15 cellular contexts compared by ENCODE assay signal in the genomic region with DNA sequence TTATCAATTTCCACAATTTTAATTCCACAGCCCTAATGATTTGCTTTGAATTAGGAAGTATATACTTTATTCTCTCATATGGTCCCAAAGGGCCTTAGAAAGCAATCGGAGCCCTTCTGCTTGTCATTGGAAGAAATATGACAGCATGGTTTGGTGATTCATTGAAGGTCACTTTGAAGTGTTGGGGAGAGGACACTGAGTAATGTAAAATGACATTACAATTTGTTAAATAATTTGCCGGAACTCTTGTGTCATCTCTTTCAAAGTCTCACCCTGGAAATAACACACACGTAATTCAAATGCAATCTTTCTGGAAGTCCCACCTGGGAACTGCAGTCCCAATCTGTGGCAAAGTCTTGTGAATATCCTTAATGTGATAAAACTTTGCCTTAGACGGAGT. TPM values are rescaled to one million over a fixed set of nuclear protein-coding genes. Genes with fewer than 3 reads are reported as not detected.
DNase-seq lines count a peak whose midpoint lies in the region; ATAC-seq and TF ChIP-seq lines count a peak whose summit lies in the region.
"Had no signal": no experiment of that assay in that cellular context is flagged by ENCODE, and none has a peak within 500 bp of the region (broad histone marks: within the 10 kb centered on the region; RNA-seq: fewer than 3 reads in every experiment).

No MANE protein-coding gene starts in this region.

- TF ChIP-seq CTCF in SK-N-SH (IDR thresholded peaks at IDR 0.05) = no peak
- no peak for TF ChIP-seq CTCF in glutamatergic neuron (IDR thresholded peaks at IDR 0.05; ENCODE audit: partially characterized antibody, unreplicated experiment)
- no peak for TF ChIP-seq CTCF in suprapubic skin (IDR thresholded peaks at IDR 0.05)
- no peak for TF ChIP-seq CTCF in tibial artery (IDR thresholded peaks at IDR 0.05)

- H3K36me3 ChIP-seq in SK-N-SH (replicated peaks in 1 of 2; ENCODE audit: control insufficient read depth in 1 of 2, insufficient read depth in 2 of 2, low read length in 1 of 2) (peaks cover 0 to 6% of the 10 kb centered on the region in 2 experiments), suprapubic skin (no peaks in the 10 kb centered on the region), tibial artery (no peaks in the 10 kb centered on the region)
- H3K36me3 ChIP-seq: BLaER1 treated with 17β-estradiol and CSF1 and Interleukin-3, amounts not matched to agents 10 nM and 100 nM; upper lobe of right lung had no signal

- no peak for TF ChIP-seq RAD21 in SK-N-SH (IDR thresholded peaks at IDR 0.05; ENCODE audit: low read length)

- H3K9me3 Mint-ChIP-seq in activated naive CD4-positive, alpha-beta T cell treated with anti-CD3 and anti-CD28 coated beads, Interleukin-2, amount 50 U/mL, for 72 hours = peaks cover 6% of the 10 kb centered on the region in 2 donors
- peaks cover 1% of the 10 kb centered on the region for H3K9me3 Mint-ChIP-seq in glutamatergic neuron (ENCODE audit: unreplicated experiment)
- H3K9me3 Mint-ChIP-seq: dendritic cell treated with granulocyte-macrophage colony-stimulating factor and Interleukin-4, amounts not matched to agents 40 ng/mL and 50 ng/mL, for 4 days had no signal

- POLR2A ChIA-PET in SK-N-SH (lab: Yijun Ruan, JAX) = no interaction called here

- CTCF ChIA-PET in SK-N-SH (lab: Yijun Ruan, JAX) = no interaction called here

- no peak for TF ChIP-seq POLR2A in suprapubic skin (IDR thresholded peaks at IDR 0.05)

- H3K4me2 ChIP-seq in SK-N-SH = peak overlapping the region; percentile 26

- intact Hi-C loops in tibial artery (cut with DNase I; ENCODE audit: low total_unique reads) = no loop called here

- peak; percentile 69 to 77 for ATAC-seq in activated naive CD4-positive, alpha-beta T cell treated with anti-CD3 and anti-CD28 coated beads, Interleukin-2, amount 50 U/mL, for 72 hours
- ATAC-seq in HG03432 (IDR thresholded peaks at IDR 0.05; ENCODE audit: unreplicated experiment) = no peak
- ATAC-seq: upper lobe of right lung had no signal

- 42% methylated on average over 4 of the region's 4 CpGs for WGBS in SK-N-SH (ENCODE audit: low lambda C conversion rate)
- WGBS in suprapubic skin = 59% methylated on average over 4 of the region's 4 CpGs

- H3K4me3 ChIP-seq in SK-N-SH (ENCODE audit: low read depth in 2 of 2, low read length in 1 of 2) (no peak overlapping the region), suprapubic skin (no peak overlapping the region), tibial artery (no peak overlapping the region)
- H3K4me3 ChIP-seq: BLaER1 treated with 17β-estradiol and CSF1 and Interleukin-3, amounts not matched to agents 10 nM and 100 nM; upper lobe of right lung had no signal

- peaks cover 0 to 7% of the 10 kb centered on the region in 2 donors for H3K36me3 Mint-ChIP-seq in activated naive CD4-positive, alpha-beta T cell treated with anti-CD3 and anti-CD28 coated beads, Interleukin-2, amount 50 U/mL, for 72 hours
- H3K36me3 Mint-ChIP-seq in glutamatergic neuron (ENCODE audit: unreplicated experiment) = no peaks in the 10 kb centered on the region

- H3K27me3 ChIP-seq in SK-N-SH (ENCODE audit: insufficient read depth) (no peaks in the 10 kb centered on the region), suprapubic skin (no peaks in the 10 kb centered on the region), tibial artery (no peaks in the 10 kb centered on the region)
- H3K27me3 ChIP-seq: BLaER1 treated with 17β-estradiol and CSF1 and Interleukin-3, amounts not matched to agents 10 nM and 100 nM; upper lobe of right lung had no signal

- H3K9me3 ChIP-seq in SK-N-SH = no peaks in the 10 kb centered on the region
- no peaks in the 10 kb centered on the region for H3K9me3 ChIP-seq in suprapubic skin
- H3K9me3 ChIP-seq in tibial artery = no peaks in the 10 kb centered on the region
- H3K9me3 ChIP-seq: upper lobe of right lung had no signal

- peak overlapping the region; percentile 34 for H3K4me3 Mint-ChIP-seq in glutamatergic neuron (ENCODE audit: unreplicated experiment)
- H3K4me3 Mint-ChIP-seq: dendritic cell treated with granulocyte-macrophage colony-stimulating factor and Interleukin-4, amounts not matched to agents 40 ng/mL and 50 ng/mL, for 4 days had no signal

- peaks cover 2 to 20% of the 10 kb centered on the region in 2 experiments; a peak in 3 of 4 replicates for H3K4me1 ChIP-seq in SK-N-SH (ENCODE audit: control insufficient read depth in 1 of 2, insufficient read depth in 2 of 2, low read depth in 1 of 2, low read length in 1 of 2)
- H3K4me1 ChIP-seq in suprapubic skin = peaks cover 19% of the 10 kb centered on the region
- peaks cover 0 to 19% (median 13%) of the 10 kb centered on the region in 4 donors for H3K4me1 ChIP-seq in tibial artery
- H3K4me1 ChIP-seq: parathyroid adenoma, upper lobe of right lung had no signal

- peak overlapping the region in 1 of 2 experiments; percentile 76; a peak in 2 of 4 replicates for H3K27ac ChIP-seq in SK-N-SH (ENCODE audit: low read depth in 2 of 2, low read length in 1 of 2)
- peak overlapping the region; percentile 12 for H3K27ac ChIP-seq in suprapubic skin
- no peak overlapping the region for H3K27ac ChIP-seq in tibial artery
- H3K27ac ChIP-seq: BLaER1 treated with 17β-estradiol and CSF1 and Interleukin-3, amounts not matched to agents 10 nM and 100 nM; parathyroid adenoma; upper lobe of right lung had no signal

- H3K9ac ChIP-seq in SK-N-SH = peak overlapping the region; percentile 2; the same call in 1 of the 2 replicates
- H3K9ac ChIP-seq: BLaER1 treated with 17β-estradiol and CSF1 and Interleukin-3, amounts not matched to agents 10 nM and 100 nM; parathyroid adenoma had no signal

- H3F3A ChIP-seq in SK-N-SH (replicated peaks; ENCODE audit: insufficient read depth) = peaks cover 17% of the 10 kb centered on the region

- H3K27ac Mint-ChIP-seq in activated naive CD4-positive, alpha-beta T cell treated with anti-CD3 and anti-CD28 coated beads, Interleukin-2, amount 50 U/mL, for 72 hours = peak overlapping the region in 1 of 2 donors; percentile 53
- H3K27ac Mint-ChIP-seq in glutamatergic neuron (ENCODE audit: unreplicated experiment) = peak overlapping the region; percentile 85
- H3K27ac Mint-ChIP-seq: dendritic cell treated with granulocyte-macrophage colony-stimulating factor and Interleukin-4, amounts not matched to agents 40 ng/mL and 50 ng/mL, for 4 days had no signal

- peaks cover 2% of the 10 kb centered on the region for H3K27me3 Mint-ChIP-seq in glutamatergic neuron (ENCODE audit: unreplicated experiment)

- DNase-seq in activated naive CD4-positive, alpha-beta T cell treated with anti-CD3 and anti-CD28 coated beads, Interleukin-2, amount 50 U/mL, for 72 hours (ENCODE audit: low spot score in 2 of 2) = no peak
- no peak for DNase-seq in activated naive CD4-positive, alpha-beta T cell (lab: John Stamatoyannopoulos, UW)
- DNase-seq in SK-N-SH (no peak), glutamatergic neuron (no peak), suprapubic skin (ENCODE audit: low spot score in 2 of 2) (no peak), tibial artery (no peak), cortex of kidney (lab: John Stamatoyannopoulos, UW) (no peak)
- DNase-seq: activated gamma-delta T cell treated with Interleukin-2 at 50 U/mL for 16 hours, mammary epithelial cell, NCI-H2029, upper lobe of right lung had no signal

- no peaks in the 10 kb centered on the region for H3K9me2 ChIP-seq in SK-N-SH

- TF ChIP-seq EP300 in SK-N-SH (IDR thresholded peaks at IDR 0.05; ENCODE audit: borderline replicate concordance in 1 of 2, low read depth in 1 of 2, low read length in 1 of 2) (peak in 1 of 2 experiments; percentile 28; a peak in 1 of 4 replicates), suprapubic skin (IDR thresholded peaks at IDR 0.05) (no peak)

- H3K4me1 Mint-ChIP-seq in glutamatergic neuron (ENCODE audit: low read depth, unreplicated experiment) = peaks cover 9% of the 10 kb centered on the region

- H4K20me1 ChIP-seq in SK-N-SH (ENCODE audit: insufficient read depth) = no peaks in the 10 kb centered on the region
- H4K20me1 ChIP-seq: BLaER1 treated with 17β-estradiol and CSF1 and Interleukin-3, amounts not matched to agents 10 nM and 100 nM had no signal

- peaks cover 21% of the 10 kb centered on the region; the same call in 1 of the 2 replicates for H3K79me2 ChIP-seq in SK-N-SH (ENCODE audit: insufficient read depth)

- H2AFZ ChIP-seq in SK-N-SH (ENCODE audit: low read depth) = no peak overlapping the region
- H2AFZ ChIP-seq: parathyroid adenoma had no signal

TF ChIP-seq in SK-N-SH, 30 proteins besides CTCF, POLR2A, EP300 and RAD21 (continues in another document):
- no peak for TF ChIP-seq GATA2 (CRISPR knock-in tag; IDR thresholded peaks at IDR 0.05)
- TF ChIP-seq SIN3A (IDR thresholded peaks at IDR 0.05; ENCODE audit: borderline replicate concordance, low read depth, low read length) = no peak
- TF ChIP-seq, protein P1, sequence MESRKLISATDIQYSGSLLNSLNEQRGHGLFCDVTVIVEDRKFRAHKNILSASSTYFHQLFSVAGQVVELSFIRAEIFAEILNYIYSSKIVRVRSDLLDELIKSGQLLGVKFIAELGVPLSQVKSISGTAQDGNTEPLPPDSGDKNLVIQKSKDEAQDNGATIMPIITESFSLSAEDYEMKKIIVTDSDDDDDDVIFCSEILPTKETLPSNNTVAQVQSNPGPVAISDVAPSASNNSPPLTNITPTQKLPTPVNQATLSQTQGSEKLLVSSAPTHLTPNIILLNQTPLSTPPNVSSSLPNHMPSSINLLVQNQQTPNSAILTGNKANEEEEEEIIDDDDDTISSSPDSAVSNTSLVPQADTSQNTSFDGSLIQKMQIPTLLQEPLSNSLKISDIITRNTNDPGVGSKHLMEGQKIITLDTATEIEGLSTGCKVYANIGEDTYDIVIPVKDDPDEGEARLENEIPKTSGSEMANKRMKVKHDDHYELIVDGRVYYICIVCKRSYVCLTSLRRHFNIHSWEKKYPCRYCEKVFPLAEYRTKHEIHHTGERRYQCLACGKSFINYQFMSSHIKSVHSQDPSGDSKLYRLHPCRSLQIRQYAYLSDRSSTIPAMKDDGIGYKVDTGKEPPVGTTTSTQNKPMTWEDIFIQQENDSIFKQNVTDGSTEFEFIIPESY (IDR thresholded peaks at IDR 0.05; ENCODE audit: borderline replicate concordance, low read depth) = no peak
- TF ChIP-seq NRF1 (IDR thresholded peaks at IDR 0.05; ENCODE audit: low read depth, low read length) = no peak
- TF ChIP-seq ELF1 (IDR thresholded peaks at IDR 0.05) = no peak
- no peak for TF ChIP-seq FOXJ3 (CRISPR knock-in tag; IDR thresholded peaks at IDR 0.05)
- TF ChIP-seq TAF1 (IDR thresholded peaks at IDR 0.05; ENCODE audit: borderline replicate concordance, low read depth, low read length) = no peak

RNA-seq across cellular contexts. Expression of a gene that starts 59.8 kb away (rescaled TPM):
- total RNA-seq in activated naive CD4-positive, alpha-beta T cell treated with anti-CD3 and anti-CD28 coated beads, Interleukin-2, amount 50 U/mL, for 72 hours = 10 to 100 TPM in 1 of 2 donors, 1 to 10 TPM in 1; 5.8 to 20.2 TPM
- polyA plus RNA-seq in SK-N-SH (2012; rRNA removed) = 33.9 and 41.4 TPM in 2 replicates
- polyA plus RNA-seq in SK-N-SH (2012; cell fraction: cytosol; rRNA removed) = 27.2 and 29.9 TPM in 2 replicates
- polyA plus RNA-seq in SK-N-SH (2012; cell fraction: nucleus; rRNA removed) = 28.1 and 28.4 TPM in 2 replicates
- total RNA-seq in glutamatergic neuron (ENCODE audit: unreplicated experiment) = 65.9 TPM
- total RNA-seq in suprapubic skin = 10 to 100 TPM in 3 of 4 donors, 1 to 10 TPM in 1; 5.5 to 31.4 (median 17.9) TPM
